In genomic region chr12:111907740-111908139, GRCh38 we compare ENCODE assay signal across 29 cellular contexts.
"Had no signal": no experiment of that assay in that cellular context is flagged by ENCODE, and none has a peak within 500 bp of the region (broad histone marks: within the 10 kb centered on the region; RNA-seq: fewer than 3 reads in every experiment).

No MANE protein-coding gene starts in this region.

- H3K9me3 ChIP-seq: testis, thoracic aorta, thyroid gland, tibial artery, upper lobe of right lung, uterus, vagina had no signal

- H3K4me1 ChIP-seq: stomach, suprapubic skin, testis, thyroid gland, tibial artery, tibial nerve, transverse colon, upper lobe of left lung, upper lobe of right lung, uterus, vagina had no signal

- ATAC-seq: stimulated activated effector memory CD8-positive, alpha-beta T cell treated with anti-CD3 and anti-CD28 coated beads, Interleukin-12 subunit alpha, Interleukin-12 subunit beta, amount 100 ng/mL, for 72 hours; stimulated activated memory B cell treated with anti-CD40 and anti-IgM and Interleukin-4, amounts not matched to agents 10 μg/mL and 1 μg/mL and 100 μg/mL, for 72 hours; stimulated activated naive B cell treated with anti-CD40 and anti-IgM and Interleukin-4, amounts not matched to agents 10 μg/mL and 1 μg/mL and 100 μg/mL, for 72 hours; stimulated activated naive CD8-positive, alpha-beta T cell treated with anti-CD3 and anti-CD28 coated beads, Interleukin-15, amount 100 ng/mL, for 72 hours; stimulated activated naive CD8-positive, alpha-beta T cell treated with anti-CD3 and anti-CD28 coated beads, Interleukin-15, Interleukin-2, amounts not matched to agents 100 U/mL and 50 U/mL, for 24 hours; upper lobe of right lung had no signal

- H3K4me1 Mint-ChIP-seq: stimulated activated effector memory CD8-positive, alpha-beta T cell treated with anti-CD3 and anti-CD28 coated beads, Interleukin-12 subunit alpha, Interleukin-12 subunit beta, amount 100 ng/mL, for 72 hours; stimulated activated memory B cell treated with anti-CD40 and anti-IgM and Interleukin-4, amounts not matched to agents 10 μg/mL and 1 μg/mL and 100 μg/mL, for 72 hours; stimulated activated naive B cell treated with anti-CD40 and anti-IgM and Interleukin-4, amounts not matched to agents 10 μg/mL and 1 μg/mL and 100 μg/mL, for 72 hours; stimulated activated naive CD8-positive, alpha-beta T cell treated with anti-CD3 and anti-CD28 coated beads, Interleukin-15, amount 100 ng/mL, for 72 hours had no signal

- H3K9me3 Mint-ChIP-seq: type B pancreatic cell had no signal

- H3K36me3 ChIP-seq: suprapubic skin, thyroid gland, transverse colon, upper lobe of right lung, uterus, vagina had no signal

- H3K27ac ChIP-seq: stomach, suprapubic skin, testis, thoracic aorta, thyroid gland, tibial artery, tibial nerve, transverse colon, upper lobe of left lung, upper lobe of right lung, uterus, vagina had no signal

- DNase-seq: stimulated activated CD4-positive, alpha-beta T cell treated with anti-CD3 and anti-CD28 coated beads, Interleukin-2, amount 100 ng/mL, for 48 hours; stimulated activated CD4-positive, alpha-beta T cell treated with anti-CD3 and anti-CD28 coated beads, Interleukin-4, amount 100 ng/mL, for 1 hour; stimulated activated CD4-positive, alpha-beta T cell treated with anti-CD3 and anti-CD28 coated beads, Interleukin-4, amount 100 ng/mL, for 24 hours; stimulated activated CD4-positive, alpha-beta T cell treated with anti-CD3 and anti-CD28 coated beads, Interleukin-4, amount 100 ng/mL, for 4 hours; stimulated activated CD8-positive, alpha-beta memory T cell treated with anti-CD3 and anti-CD28 coated beads, Interleukin-4, amount 100 ng/mL, for 48 hours; stimulated activated naive B cell treated with anti-CD40 and anti-IgM and Interleukin-4, amounts not matched to agents 10 μg/mL and 1 μg/mL and 100 μg/mL, for 72 hours; stimulated activated naive CD4-positive, alpha-beta T cell; stimulated activated naive CD4-positive, alpha-beta T cell treated with Interleukin-2 at 50 U/mL for 16 hours; stimulated activated naive CD8-positive, alpha-beta T cell treated with anti-CD3 and anti-CD28 coated beads, Interleukin-15, amount 100 ng/mL, for 72 hours; stimulated activated naive CD8-positive, alpha-beta T cell treated with anti-CD3 and anti-CD28 coated beads, Interleukin-15, Interleukin-2, amounts not matched to agents 100 U/mL and 50 U/mL, for 24 hours; stomach; substantia nigra; testis; thyroid gland; tibial artery; transverse colon; trophoblast cell; upper lobe of left lung; upper lobe of right lung; uterus had no signal

- FAIRE-seq: urothelium cell line had no signal

- H3K27ac Mint-ChIP-seq: stimulated activated effector memory CD8-positive, alpha-beta T cell treated with anti-CD3 and anti-CD28 coated beads, Interleukin-12 subunit alpha, Interleukin-12 subunit beta, amount 100 ng/mL, for 72 hours; stimulated activated memory B cell treated with anti-CD40 and anti-IgM and Interleukin-4, amounts not matched to agents 10 μg/mL and 1 μg/mL and 100 μg/mL, for 72 hours; stimulated activated naive B cell treated with anti-CD40 and anti-IgM and Interleukin-4, amounts not matched to agents 10 μg/mL and 1 μg/mL and 100 μg/mL, for 72 hours; stimulated activated naive CD8-positive, alpha-beta T cell treated with anti-CD3 and anti-CD28 coated beads, Interleukin-15, amount 100 ng/mL, for 72 hours; stimulated activated naive CD8-positive, alpha-beta T cell treated with anti-CD3 and anti-CD28 coated beads, Interleukin-15, Interleukin-2, amounts not matched to agents 100 ng/mL and 50 ng/mL, for 24 hours; type B pancreatic cell had no signal

- H3K27me3 Mint-ChIP-seq: stimulated activated memory B cell treated with anti-CD40 and anti-IgM and Interleukin-4, amounts not matched to agents 10 μg/mL and 1 μg/mL and 100 μg/mL, for 72 hours; stimulated activated naive B cell treated with anti-CD40 and anti-IgM and Interleukin-4, amounts not matched to agents 10 μg/mL and 1 μg/mL and 100 μg/mL, for 72 hours; stimulated activated naive CD8-positive, alpha-beta T cell treated with anti-CD3 and anti-CD28 coated beads, Interleukin-15, amount 100 ng/mL, for 72 hours; stimulated activated naive CD8-positive, alpha-beta T cell treated with anti-CD3 and anti-CD28 coated beads, Interleukin-15, Interleukin-2, amounts not matched to agents 100 ng/mL and 50 ng/mL, for 24 hours; type B pancreatic cell had no signal

- H3K27me3 ChIP-seq: stomach, suprapubic skin, testis, thyroid gland, tibial artery, tibial nerve, transverse colon, upper lobe of left lung, upper lobe of right lung, uterus, vagina had no signal

- H3K4me3 Mint-ChIP-seq: stimulated activated effector memory CD8-positive, alpha-beta T cell treated with anti-CD3 and anti-CD28 coated beads, Interleukin-12 subunit alpha, Interleukin-12 subunit beta, amount 100 ng/mL, for 72 hours; stimulated activated memory B cell treated with anti-CD40 and anti-IgM and Interleukin-4, amounts not matched to agents 10 μg/mL and 1 μg/mL and 100 μg/mL, for 72 hours; stimulated activated naive B cell treated with anti-CD40 and anti-IgM and Interleukin-4, amounts not matched to agents 10 μg/mL and 1 μg/mL and 100 μg/mL, for 72 hours; stimulated activated naive CD8-positive, alpha-beta T cell treated with anti-CD3 and anti-CD28 coated beads, Interleukin-15, amount 100 ng/mL, for 72 hours; stimulated activated naive CD8-positive, alpha-beta T cell treated with anti-CD3 and anti-CD28 coated beads, Interleukin-15, Interleukin-2, amounts not matched to agents 100 ng/mL and 50 ng/mL, for 24 hours; type B pancreatic cell had no signal

- H3K4me3 ChIP-seq: stomach, suprapubic skin, testis, thoracic aorta, thyroid gland, tibial artery, tibial nerve, transverse colon, upper lobe of left lung, upper lobe of right lung, uterus, vagina had no signal
